In the genomic region with DNA sequence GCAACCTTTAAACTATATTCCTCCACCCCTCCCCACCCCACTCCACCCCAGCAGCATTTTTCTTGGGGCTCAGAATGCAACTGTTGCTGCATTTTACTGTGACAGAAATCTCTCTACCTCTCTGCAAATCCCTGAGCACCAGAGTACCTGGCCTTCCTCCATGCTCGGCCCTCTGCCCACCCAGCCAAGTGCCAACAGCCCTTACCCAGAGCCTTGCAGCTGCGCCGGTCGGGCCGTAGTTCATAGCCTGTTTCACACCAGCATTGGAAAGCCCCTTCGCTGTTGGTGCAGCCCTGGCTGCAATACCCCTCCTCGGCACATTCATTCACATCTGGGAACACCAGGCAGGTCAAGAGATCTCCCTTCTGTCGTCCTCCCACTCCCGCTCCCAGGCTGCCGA, we compare ENCODE assay signal across 1 cellular context.
TF ChIP-seq lines count a peak whose summit lies in the region.

No MANE protein-coding gene starts in this region.

TF ChIP-seq in SK-N-SH, 30 proteins besides CTCF, POLR2A, EP300 and RAD21 (continued from another document):
- TF ChIP-seq TEAD4 (IDR thresholded peaks at IDR 0.05; ENCODE audit: borderline replicate concordance, insufficient read depth) (no peak), TCF12 (IDR thresholded peaks at IDR 0.05) (no peak), FOXM1 (IDR thresholded peaks at IDR 0.05; ENCODE audit: low read depth) (no peak), EZH2phosphoT487 (IDR thresholded peaks at IDR 0.05; ENCODE audit: borderline replicate concordance, low read depth) (no peak), POLR2AphosphoS5 (IDR thresholded peaks at IDR 0.05; ENCODE audit: low read depth, low read length) (no peak), MXI1 (IDR thresholded peaks at IDR 0.05; ENCODE audit: low read depth, low read length) (no peak), REST (IDR thresholded peaks at IDR 0.05; ENCODE audit: low read depth, low read length) (no peak), CHD2 (IDR thresholded peaks at IDR 0.05; ENCODE audit: low read length, partially characterized antibody) (no peak), NRF1 (IDR thresholded peaks at IDR 0.05; ENCODE audit: low read depth, low read length) (no peak), MEF2A (IDR thresholded peaks at IDR 0.05; ENCODE audit: borderline replicate concordance, low read depth) (no peak)
- TF ChIP-seq, protein P1, sequence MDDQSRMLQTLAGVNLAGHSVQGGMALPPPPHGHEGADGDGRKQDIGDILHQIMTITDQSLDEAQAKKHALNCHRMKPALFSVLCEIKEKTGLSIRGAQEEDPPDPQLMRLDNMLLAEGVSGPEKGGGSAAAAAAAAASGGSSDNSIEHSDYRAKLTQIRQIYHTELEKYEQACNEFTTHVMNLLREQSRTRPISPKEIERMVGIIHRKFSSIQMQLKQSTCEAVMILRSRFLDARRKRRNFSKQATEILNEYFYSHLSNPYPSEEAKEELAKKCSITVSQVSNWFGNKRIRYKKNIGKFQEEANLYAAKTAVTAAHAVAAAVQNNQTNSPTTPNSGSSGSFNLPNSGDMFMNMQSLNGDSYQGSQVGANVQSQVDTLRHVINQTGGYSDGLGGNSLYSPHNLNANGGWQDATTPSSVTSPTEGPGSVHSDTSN (IDR thresholded peaks at IDR 0.05) = no peak
